Comparison of ENCODE assay signal across 33 cellular contexts in genomic region chr9:111644195-111644772, GRCh38. TPM values are rescaled to one million over a fixed set of nuclear protein-coding genes. Genes with fewer than 3 reads are reported as not detected.
"Had no signal": no experiment of that assay in that cellular context is flagged by ENCODE, and none has a peak within 500 bp of the region (broad histone marks: within the 10 kb centered on the region; RNA-seq: fewer than 3 reads in every experiment).

No MANE protein-coding gene starts in this region.

- H3K4me1 Mint-ChIP-seq: activated naive CD4-positive, alpha-beta T cell treated with anti-CD3 and anti-CD28 coated beads, Interleukin-2, amount 50 U/mL, for 24 hours had no signal

- DNase-seq: activated CD4-positive, alpha-beta T cell treated with anti-CD3 and anti-CD28 coated beads, Interleukin-2, amount 10 ng/mL, durations not matched to agents 7 days and 5 days; activated CD4-positive, alpha-beta T cell treated with anti-CD3 and anti-CD28 coated beads, Interleukin-2, amount 50 U/mL, for 48 hours; activated CD8-positive, alpha-beta T cell treated with anti-CD3 and anti-CD28 coated beads, Interleukin-2, amount 10 ng/mL, durations not matched to agents 7 days and 5 days; activated gamma-delta T cell; activated naive CD4-positive, alpha-beta T cell treated with Interleukin-2 at 50 U/mL for 16 hours; activated naive CD8-positive, alpha-beta T cell treated with anti-CD3 and anti-CD28 coated beads, Interleukin-2, amount 10 ng/mL, durations not matched to agents 7 days and 5 days; activated T-cell treated with anti-CD3 and anti-CD28 coated beads, Interleukin-2, amount 50 U/mL, for 24 hours; body of pancreas; MM.1S; MV-4-11; NCI-H1092; NCI-H1436 treated with DMSO at 0.1 percent for 48 hours; NCI-H187; NCI-H2029 treated with DMSO at 0.1 percent for 48 hours; NCI-H2107; NCI-H2171; NCI-H510A; NCI-H526; NCI-H748 treated with DMSO at 0.1 percent for 48 hours; NK-92 treated with Interleukin-12 subunit alpha and Interleukin-12 subunit beta, amount 100 ng/mL, for 24 hours; PC-3; Peyer's patch; RPMI8226; SHP77 treated with DMSO at 0.1 percent for 48 hours; SK-N-SH had no signal

- H3K27ac ChIP-seq: body of pancreas, breast epithelium, KMS-11, Peyer's patch, SJSA1 had no signal

- H3K36me3 ChIP-seq: breast epithelium had no signal

- H3K9me3 ChIP-seq: body of pancreas, breast epithelium, Peyer's patch, SJSA1, SK-N-SH had no signal

- H3K4me1 ChIP-seq: breast epithelium, SJSA1 had no signal

- H3K27me3 ChIP-seq: body of pancreas, breast epithelium, Peyer's patch, SJSA1 had no signal

- H3K4me3 Mint-ChIP-seq: activated CD4-positive, alpha-beta T cell treated with anti-CD3 and anti-CD28 coated beads, Interleukin-2, amount 10 ng/mL, durations not matched to agents 7 days and 5 days; activated CD8-positive, alpha-beta T cell treated with anti-CD3 and anti-CD28 coated beads, Interleukin-2, amount 10 ng/mL, durations not matched to agents 7 days and 5 days; activated naive CD4-positive, alpha-beta T cell treated with anti-CD3 and anti-CD28 coated beads, Interleukin-2, amount 50 U/mL, for 24 hours; activated naive CD8-positive, alpha-beta T cell treated with anti-CD3 and anti-CD28 coated beads, Interleukin-2, amount 10 ng/mL, durations not matched to agents 7 days and 5 days; activated T-cell treated with anti-CD3 and anti-CD28 coated beads, Interleukin-2, amount 50 U/mL, for 24 hours; T-helper 1 cell treated with Interleukin-12 subunit alpha and Interleukin-12 subunit beta and Interleukin-4 antibody, amounts not matched to agents 30 μg/mL and 1 μg/mL, for 36 hours; T-helper 2 cell treated with Interferon-gamma antibody and Interleukin-4, amounts not matched to agents 5 μg/mL and 100 μg/mL, for 36 hours had no signal

- H3K27ac Mint-ChIP-seq: activated CD4-positive, alpha-beta T cell treated with anti-CD3 and anti-CD28 coated beads, Interleukin-2, amount 10 ng/mL, durations not matched to agents 7 days and 5 days; activated CD8-positive, alpha-beta T cell treated with anti-CD3 and anti-CD28 coated beads, Interleukin-2, amount 10 ng/mL, durations not matched to agents 7 days and 5 days; activated naive CD4-positive, alpha-beta T cell treated with anti-CD3 and anti-CD28 coated beads, Interleukin-2, amount 50 U/mL, for 24 hours; activated naive CD8-positive, alpha-beta T cell treated with anti-CD3 and anti-CD28 coated beads, Interleukin-2, amount 10 ng/mL, durations not matched to agents 7 days and 5 days; activated T-cell treated with anti-CD3 and anti-CD28 coated beads, Interleukin-2, amount 50 U/mL, for 24 hours; activated T-helper 2 cell treated with anti-CD3 and anti-CD28 coated beads, Interferon-gamma antibody, Interleukin-2, Interleukin-4, amounts not matched to agents 10 μg/mL and 5 μg/mL and 100 μg/mL, durations not matched to agents 14 hours and 24 hours and 36 hours; T-helper 1 cell treated with Interleukin-12 subunit alpha and Interleukin-12 subunit beta and Interleukin-4 antibody, amounts not matched to agents 30 μg/mL and 1 μg/mL, for 36 hours; T-helper 2 cell treated with Interferon-gamma antibody and Interleukin-4, amounts not matched to agents 5 μg/mL and 100 μg/mL, for 36 hours had no signal

- ATAC-seq: activated CD8-positive, alpha-beta T cell treated with anti-CD3 and anti-CD28 coated beads, Interleukin-2, amount 10 ng/mL, durations not matched to agents 7 days and 5 days; body of pancreas; PC-3 had no signal

- H3K4me2 ChIP-seq: KMS-11, SK-N-SH had no signal

- H3K9ac ChIP-seq: KMS-11, SK-N-SH had no signal

- H3K4me3 ChIP-seq: body of pancreas, breast epithelium, Peyer's patch, SJSA1 had no signal

- H3K9me3 Mint-ChIP-seq: activated CD4-positive, alpha-beta T cell treated with anti-CD3 and anti-CD28 coated beads, Interleukin-2, amount 10 ng/mL, durations not matched to agents 7 days and 5 days; activated naive CD4-positive, alpha-beta T cell treated with anti-CD3 and anti-CD28 coated beads, Interleukin-2, amount 50 U/mL, for 24 hours; activated naive CD8-positive, alpha-beta T cell treated with anti-CD3 and anti-CD28 coated beads, Interleukin-2, amount 10 ng/mL, durations not matched to agents 7 days and 5 days; activated T-cell treated with anti-CD3 and anti-CD28 coated beads, Interleukin-2, amount 50 U/mL, for 24 hours; activated T-helper 2 cell treated with anti-CD3 and anti-CD28 coated beads, Interferon-gamma antibody, Interleukin-2, Interleukin-4, amounts not matched to agents 10 μg/mL and 5 μg/mL and 100 μg/mL, durations not matched to agents 14 hours and 24 hours and 36 hours; T-helper 1 cell treated with Interleukin-12 subunit alpha and Interleukin-12 subunit beta and Interleukin-4 antibody, amounts not matched to agents 30 μg/mL and 1 μg/mL, for 36 hours; T-helper 2 cell treated with Interferon-gamma antibody and Interleukin-4, amounts not matched to agents 5 μg/mL and 100 μg/mL, for 36 hours had no signal

- H3K27me3 Mint-ChIP-seq: activated CD4-positive, alpha-beta T cell treated with anti-CD3 and anti-CD28 coated beads, Interleukin-2, amount 10 ng/mL, durations not matched to agents 7 days and 5 days; activated naive CD4-positive, alpha-beta T cell treated with anti-CD3 and anti-CD28 coated beads, Interleukin-2, amount 50 U/mL, for 24 hours; activated naive CD8-positive, alpha-beta T cell treated with anti-CD3 and anti-CD28 coated beads, Interleukin-2, amount 10 ng/mL, durations not matched to agents 7 days and 5 days; activated T-cell treated with anti-CD3 and anti-CD28 coated beads, Interleukin-2, amount 50 U/mL, for 24 hours had no signal

- FAIRE-seq: astrocyte had no signal

RNA-seq across cellular contexts. Expression of gene PTGR1, which starts 44.8 kb away (rescaled TPM):
- total RNA-seq: activated CD8-positive, alpha-beta T cell treated with anti-CD3 and anti-CD28 coated beads, Interleukin-2, amount 10 ng/mL, durations not matched to agents 7 days and 5 days had no signal
